Comparison of ENCODE assay signal across 19 cellular contexts in genomic region chr20:25462166-25462565, GRCh38.
"Had no signal": no experiment of that assay in that cellular context is flagged by ENCODE, and none has a peak within 500 bp of the region (broad histone marks: within the 10 kb centered on the region; RNA-seq: fewer than 3 reads in every experiment).

No MANE protein-coding gene starts in this region.

- H2AFZ ChIP-seq: parathyroid adenoma had no signal

- H3K4me1 ChIP-seq: foreskin keratinocyte, parathyroid adenoma, upper lobe of left lung had no signal

- H3K4me1 Mint-ChIP-seq: activated naive CD4-positive, alpha-beta T cell treated with anti-CD3 and anti-CD28 coated beads, Interleukin-2, amount 10 ng/mL, durations not matched to agents 7 days and 5 days; WTC11 had no signal

- H3K27me3 ChIP-seq: foreskin keratinocyte, neutrophil, upper lobe of left lung had no signal

- H3K4me3 Mint-ChIP-seq: activated naive CD4-positive, alpha-beta T cell treated with anti-CD3 and anti-CD28 coated beads, Interleukin-2, amount 10 ng/mL, durations not matched to agents 7 days and 5 days; natural killer cell; WTC11 had no signal

- H3K36me3 Mint-ChIP-seq: activated naive CD4-positive, alpha-beta T cell treated with anti-CD3 and anti-CD28 coated beads, Interleukin-2, amount 10 ng/mL, durations not matched to agents 7 days and 5 days; natural killer cell had no signal

- H3K9me3 Mint-ChIP-seq: activated naive CD4-positive, alpha-beta T cell treated with anti-CD3 and anti-CD28 coated beads, Interleukin-2, amount 10 ng/mL, durations not matched to agents 7 days and 5 days; natural killer cell; WTC11 had no signal

- H3K27me3 Mint-ChIP-seq: activated naive CD4-positive, alpha-beta T cell treated with anti-CD3 and anti-CD28 coated beads, Interleukin-2, amount 10 ng/mL, durations not matched to agents 7 days and 5 days had no signal

- H3K9ac ChIP-seq: parathyroid adenoma had no signal

- H3K4me3 ChIP-seq: left ventricle myocardium inferior, upper lobe of left lung had no signal

- ATAC-seq: foreskin keratinocyte; natural killer cell; stimulated activated naive CD8-positive, alpha-beta T cell treated with anti-CD3 and anti-CD28 coated beads, Interleukin-15, Interleukin-2, amounts not matched to agents 100 U/mL and 50 U/mL, for 24 hours; WTC11 had no signal

- H3K79me2 ChIP-seq: parathyroid adenoma had no signal

- H3K36me3 ChIP-seq: neutrophil had no signal

- H3K9me3 ChIP-seq: left ventricle myocardium inferior, neutrophil, upper lobe of left lung had no signal

- H3K27ac Mint-ChIP-seq: activated naive CD4-positive, alpha-beta T cell treated with anti-CD3 and anti-CD28 coated beads, Interleukin-2, amount 10 ng/mL, durations not matched to agents 7 days and 5 days; natural killer cell had no signal

- H3K27ac ChIP-seq: foreskin keratinocyte, left ventricle myocardium inferior, neutrophil, parathyroid adenoma, upper lobe of left lung had no signal

- DNase-seq: activated CD4-positive, alpha-beta T cell treated with anti-CD3 and anti-CD28 coated beads, Interleukin-2, amount 50 U/mL, for 48 hours; activated effector memory CD4-positive, alpha-beta T cell treated with anti-CD3 and anti-CD28 coated beads, Interleukin-2, amount 50 U/mL, for 16 hours; activated naive CD4-positive, alpha-beta T cell treated with anti-CD3 and anti-CD28 coated beads, Interleukin-2, amount 10 ng/mL, durations not matched to agents 7 days and 5 days; cerebellar nuclear complex; effector CD4-positive, alpha-beta T cell; foreskin keratinocyte; hippocampal formation; left ventricle myocardium inferior; mammary epithelial cell; midbrain; natural killer cell; stimulated activated CD4-positive, alpha-beta T cell treated with anti-CD3 and anti-CD28 coated beads, Interleukin-4, amount 100 ng/mL, for 1 hour; stimulated activated naive CD8-positive, alpha-beta T cell treated with anti-CD3 and anti-CD28 coated beads, Interleukin-15, Interleukin-2, amounts not matched to agents 100 U/mL and 50 U/mL, for 24 hours; T-helper 1 cell; T-helper 9 cell; upper lobe of left lung had no signal
